In the genomic region with DNA sequence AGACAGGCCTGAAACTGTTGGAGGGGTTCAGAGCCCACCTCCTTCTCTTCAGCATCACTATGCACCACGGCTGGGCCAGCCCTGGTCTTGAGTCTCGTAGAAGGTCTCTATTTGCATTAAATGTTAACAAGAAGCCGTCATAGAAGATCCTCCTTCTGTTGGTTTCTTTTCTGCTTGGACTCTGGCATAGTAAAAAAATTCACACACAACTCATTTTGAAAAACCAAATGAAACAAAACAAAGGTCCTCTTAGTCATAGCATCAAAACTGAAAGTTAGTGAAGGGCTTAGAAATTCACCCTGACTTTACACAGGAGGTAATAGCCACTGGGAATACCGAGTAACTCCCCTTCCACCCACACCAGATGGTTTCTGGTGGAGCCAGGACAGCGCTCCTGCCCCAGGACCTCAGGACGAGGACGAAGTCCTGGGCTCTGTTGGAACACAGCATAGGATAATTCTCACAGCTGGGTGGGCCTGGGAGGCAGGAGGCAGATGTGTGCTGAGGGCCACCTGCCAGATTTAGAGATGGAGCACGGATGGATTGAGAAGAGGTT, we compare ENCODE assay signal across 9 cellular contexts.
DNase-seq lines count a peak whose midpoint lies in the region; ATAC-seq and TF ChIP-seq lines count a peak whose summit lies in the region.
"Had no signal": no experiment of that assay in that cellular context is flagged by ENCODE, and none has a peak within 500 bp of the region (broad histone marks: within the 10 kb centered on the region; RNA-seq: fewer than 3 reads in every experiment).

No MANE protein-coding gene starts in this region.

- BruUV-seq in PC-3 (replicated peaks; lab: Mats Ljungman, UMichigan): no TSS peak

- POLR2A ChIA-PET in PC-3 (lab: Charles Lee; ENCODE audit: unreplicated experiment): no interaction called here

- no peaks in the 10 kb centered on the region for H3K36me3 Mint-ChIP-seq in osteocyte (ENCODE audit: unreplicated experiment)

- no peaks in the 10 kb centered on the region for H3K9me2 ChIP-seq in PC-3 (replicated peaks; ENCODE audit: low read length)

- H3K4me3 ChIP-seq in PC-3 (ENCODE audit: low read length): no peak overlapping the region

- H3K4me2 ChIP-seq in PC-3 (ENCODE audit: low read length): no peak overlapping the region

- no peaks in the 10 kb centered on the region for H3K36me3 ChIP-seq in PC-3 (ENCODE audit: low read depth, low read length)

- no peak overlapping the region for H3K27ac ChIP-seq in PC-3 (ENCODE audit: low read length)
- H3K27ac ChIP-seq: VCaP had no signal

- ATAC-seq in GM18907 (IDR thresholded peaks at IDR 0.05; ENCODE audit: unreplicated experiment): peak; percentile 89
- peak; percentile 93 for ATAC-seq in GM21723 (IDR thresholded peaks at IDR 0.05; ENCODE audit: unreplicated experiment)
- peak; percentile 72 for ATAC-seq in HG03521 (IDR thresholded peaks at IDR 0.05; ENCODE audit: unreplicated experiment)
- no peak for ATAC-seq in PC-3

- no peaks in the 10 kb centered on the region for H3F3A ChIP-seq in PC-3 (ENCODE audit: low read length, unreplicated experiment)

- intact Hi-C loops in PC-3 (cut with micrococcal nuclease): no loop called here

- no peaks in the 10 kb centered on the region for H3K27me3 ChIP-seq in PC-3 (ENCODE audit: low read length)

- no peaks in the 10 kb centered on the region for H3K9me3 ChIP-seq in PC-3 (ENCODE audit: low read length)

- no peaks in the 10 kb centered on the region for H3K79me2 ChIP-seq in PC-3 (ENCODE audit: low read length)

- TF ChIP-seq CTCF in osteocyte (IDR thresholded peaks at IDR 0.05) (no peak), PC-3 (conservative IDR thresholded peaks at IDR 0.05; ENCODE audit: low read depth, low read length) (no peak)

- CTCF ChIA-PET in PC-3 (lab: Charles Lee): no interaction called here

- peaks cover 17% of the 10 kb centered on the region for H3K4me1 Mint-ChIP-seq in osteocyte (ENCODE audit: unreplicated experiment)

- DNase-seq in osteocyte (ENCODE audit: extremely low spot score, unreplicated experiment) (no peak), Ammon's horn (ENCODE audit: low spot score) (no peak), PC-3 (no peak)
- no peak for DNase-seq in stimulated activated CD4-positive, alpha-beta T cell treated with anti-CD3 and anti-CD28 coated beads, Interleukin-1b, Interleukin-23, amount 100 ng/mL, for 48 hours
- DNase-seq: NCI-H1092 had no signal

- H3K4me3 Mint-ChIP-seq in osteocyte (ENCODE audit: unreplicated experiment): no peak overlapping the region

- peak overlapping the region; percentile 42 for H3K27ac Mint-ChIP-seq in osteocyte (ENCODE audit: unreplicated experiment)

- H3K27me3 Mint-ChIP-seq in osteocyte (ENCODE audit: unreplicated experiment): no peaks in the 10 kb centered on the region

- H3K4me1 ChIP-seq in PC-3 (ENCODE audit: insufficient read depth, low read length): no peaks in the 10 kb centered on the region

- H3K9me3 Mint-ChIP-seq in osteocyte (ENCODE audit: unreplicated experiment): no peaks in the 10 kb centered on the region

- H3K9ac ChIP-seq in PC-3 (ENCODE audit: low read length): no peak overlapping the region

- no peaks in the 10 kb centered on the region for H4K20me1 ChIP-seq in PC-3 (ENCODE audit: low read length)

- no peak overlapping the region for H2AFZ ChIP-seq in PC-3 (ENCODE audit: low read length)
